ENCODE assay signal across 1 cellular context in the genomic region with DNA sequence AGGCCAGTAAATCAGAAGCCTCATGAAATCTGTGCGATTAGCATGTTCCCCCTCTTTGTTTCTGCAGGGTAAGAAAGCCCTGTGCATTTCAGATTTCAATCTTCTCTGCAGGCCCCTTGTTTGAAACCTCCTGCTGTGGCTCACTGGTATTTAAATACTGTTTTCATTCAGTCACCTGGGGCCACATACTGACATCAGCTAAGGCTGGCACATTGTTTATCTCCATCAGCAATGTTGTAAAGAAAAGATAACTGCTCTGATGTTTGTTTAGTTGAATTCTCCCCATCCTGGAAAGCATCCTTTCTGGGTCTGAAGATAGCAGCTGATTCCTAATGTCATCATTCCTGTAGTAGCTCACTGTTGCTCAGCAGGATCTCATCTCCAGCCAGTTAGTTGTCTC.
TF ChIP-seq lines count a peak whose summit lies in the region.

No MANE protein-coding gene starts in this region.

TF ChIP-seq in GM23338, 12 proteins besides CTCF, POLR2A, EP300 and RAD21:
- TF ChIP-seq ZNF462 (CRISPR knock-in tag; IDR thresholded peaks at IDR 0.05) (peak; percentile 47; the same call in 1 of the 2 replicates), EZH2phosphoT487 (IDR thresholded peaks at IDR 0.05; ENCODE audit: unreplicated experiment) (no peak)
